2 cellular contexts compared by ENCODE assay signal in genomic region chr9:121303456-121304451, GRCh38.
TF ChIP-seq lines count a peak whose summit lies in the region.

No MANE protein-coding gene starts in this region.

TF ChIP-seq in IMR-90, 13 proteins besides CTCF, POLR2A, EP300 and RAD21:
- TF ChIP-seq BHLHE40 (IDR thresholded peaks at IDR 0.05; ENCODE audit: low read depth, low read length): no peak
- TF ChIP-seq RFX5 (IDR thresholded peaks at IDR 0.05; ENCODE audit: low read depth, low read length): no peak
- no peak for TF ChIP-seq SMC3 (IDR thresholded peaks at IDR 0.05; ENCODE audit: low read depth, low read length)
- no peak for TF ChIP-seq MAZ (IDR thresholded peaks at IDR 0.05; ENCODE audit: borderline replicate concordance, low read depth, low read length)
- no peak for TF ChIP-seq USF2 (IDR thresholded peaks at IDR 0.05; ENCODE audit: low read depth, low read length)
- no peak for TF ChIP-seq RCOR1 (IDR thresholded peaks at IDR 0.05; ENCODE audit: insufficient replicate concordance, low read length)
- no peak for TF ChIP-seq CHD1 (IDR thresholded peaks at IDR 0.05; ENCODE audit: low read depth, low read length)
- no peak for TF ChIP-seq MXI1 (IDR thresholded peaks at IDR 0.05; ENCODE audit: borderline replicate concordance, low read depth, low read length)
- no peak for TF ChIP-seq FOS (IDR thresholded peaks at IDR 0.05; ENCODE audit: low read depth, low read length)
- no peak for TF ChIP-seq CEBPB (IDR thresholded peaks at IDR 0.05; ENCODE audit: low read depth, low read length)
TF ChIP-seq in IMR-90: peak in this region for 0.

TF ChIP-seq in GM23338, 12 proteins besides CTCF, POLR2A, EP300 and RAD21:
- TF ChIP-seq STAT1 (IDR thresholded peaks at IDR 0.05; ENCODE audit: unreplicated experiment) (no peak), CREB1 (CRISPR knock-in tag; IDR thresholded peaks at IDR 0.05; ENCODE audit: low read depth) (no peak), ZNF462 (CRISPR knock-in tag; IDR thresholded peaks at IDR 0.05) (no peak), ZNF331 (CRISPR knock-in tag; IDR thresholded peaks at IDR 0.05; ENCODE audit: low read depth) (no peak), POLR2AphosphoS5 (IDR thresholded peaks at IDR 0.05; ENCODE audit: low read depth) (no peak), EZH2 (IDR thresholded peaks at IDR 0.05; ENCODE audit: low read depth, unreplicated experiment) (no peak), JUNB (IDR thresholded peaks at IDR 0.05; ENCODE audit: unreplicated experiment) (no peak), EZH2phosphoT487 (IDR thresholded peaks at IDR 0.05; ENCODE audit: unreplicated experiment) (no peak), REST (IDR thresholded peaks at IDR 0.05; ENCODE audit: unreplicated experiment) (no peak), ZNF114 (CRISPR knock-in tag; IDR thresholded peaks at IDR 0.05) (no peak), NANOG (IDR thresholded peaks at IDR 0.05; ENCODE audit: borderline replicate concordance) (no peak)
- TF ChIP-seq, protein P1, sequence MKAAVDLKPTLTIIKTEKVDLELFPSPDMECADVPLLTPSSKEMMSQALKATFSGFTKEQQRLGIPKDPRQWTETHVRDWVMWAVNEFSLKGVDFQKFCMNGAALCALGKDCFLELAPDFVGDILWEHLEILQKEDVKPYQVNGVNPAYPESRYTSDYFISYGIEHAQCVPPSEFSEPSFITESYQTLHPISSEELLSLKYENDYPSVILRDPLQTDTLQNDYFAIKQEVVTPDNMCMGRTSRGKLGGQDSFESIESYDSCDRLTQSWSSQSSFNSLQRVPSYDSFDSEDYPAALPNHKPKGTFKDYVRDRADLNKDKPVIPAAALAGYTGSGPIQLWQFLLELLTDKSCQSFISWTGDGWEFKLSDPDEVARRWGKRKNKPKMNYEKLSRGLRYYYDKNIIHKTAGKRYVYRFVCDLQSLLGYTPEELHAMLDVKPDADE (IDR thresholded peaks at IDR 0.05): no peak
TF ChIP-seq in GM23338: peak in this region for 0.
